In genomic region chr7:108012499-108013430, GRCh38 we compare ENCODE assay signal across 18 cellular contexts. TPM values are rescaled to one million over a fixed set of nuclear protein-coding genes. Genes with fewer than 3 reads are reported as not detected.
A peak's percentile ranks its signal among the peaks of the same experiment; 100 is the strongest.
DNase-seq lines count a peak whose midpoint lies in the region; ATAC-seq and FAIRE-seq lines count a peak whose summit lies in the region.
"Had no signal": no experiment of that assay in that cellular context is flagged by ENCODE, and none has a peak within 500 bp of the region (broad histone marks: within the 10 kb centered on the region; RNA-seq: fewer than 3 reads in every experiment).

No MANE protein-coding gene starts in this region.

- H3K27ac ChIP-seq in small intestine (ENCODE audit: low read depth in 1 of 2, low read length in 1 of 2) = no peak overlapping the region
- H3K27ac ChIP-seq: HL-60 had no signal

- H3K9me3 ChIP-seq in small intestine (ENCODE audit: control insufficient read depth, low read depth) = no peaks in the 10 kb centered on the region

- 65 to 80% (median 65%) methylated on average over 8 of the region's 8 CpGs for WGBS in small intestine, 3 donors

- H3K4me3 ChIP-seq in small intestine (ENCODE audit: low read depth in 1 of 2, low read length in 2 of 2) = no peak overlapping the region

- H3K27me3 ChIP-seq in small intestine (ENCODE audit: control insufficient read depth in 2 of 2, insufficient read depth in 2 of 2, low read length in 2 of 2) = no peaks in the 10 kb centered on the region

- DNase-seq in NOMO-1 treated with DMSO at 0.1 percent for 48 hours (lab: John Stamatoyannopoulos, UW; ENCODE audit: unreplicated experiment) = peak; percentile 55
- DNase-seq in NOMO-1 treated with dmso at 0.1 percent for 144 hours (lab: John Stamatoyannopoulos, UW; ENCODE audit: unreplicated experiment) = no peak
- peak; percentile 24 for DNase-seq in RPMI8226
- peak; percentile 94 for DNase-seq in small intestine
- no peak for DNase-seq in AG08396 (ENCODE audit: low spot score)
- no peak for DNase-seq in activated gamma-delta T cell treated with Interleukin-2 at 50 U/mL for 16 hours
- DNase-seq: activated CD8-positive, alpha-beta T cell treated with anti-CD3 and anti-CD28 coated beads for 36 hours; activated naive CD4-positive, alpha-beta T cell treated with anti-CD3 and anti-CD28 coated beads for 36 hours; DND-41; hippocampal formation; NCI-H1417; NCI-H774; substantia nigra had no signal

- ATAC-seq in esophagus mucosa = peak; percentile 68
- ATAC-seq in GM21737 (IDR thresholded peaks at IDR 0.05; ENCODE audit: unreplicated experiment) = no peak
- ATAC-seq: activated CD8-positive, alpha-beta T cell treated with anti-CD3 and anti-CD28 coated beads for 36 hours had no signal

- no peak for FAIRE-seq in small intestine (lab: Jason Lieb, UNC)
- FAIRE-seq: GM18507 had no signal

- H3K36me3 ChIP-seq in small intestine (ENCODE audit: control insufficient read depth in 2 of 2, insufficient read depth in 2 of 2, low read length in 2 of 2) = no peaks in the 10 kb centered on the region

- peaks cover 4 to 7% of the 10 kb centered on the region in 2 donors for H3K4me1 ChIP-seq in small intestine (ENCODE audit: control insufficient read depth in 2 of 2, insufficient read depth in 1 of 2, low read depth in 1 of 2, low read length in 1 of 2)

RNA-seq across cellular contexts. Expression of gene LAMB1, which starts 9.8 kb away (rescaled TPM):
- 35.0 TPM for total RNA-seq in esophagus mucosa
- polyA plus RNA-seq in small intestine = 100 to 1,000 TPM in 1 of 3 donors, 10 to 100 TPM in 2; 15.9 to 124 (median 19.5) TPM
- total RNA-seq: T-helper 1 cell treated with Interleukin-12 subunit alpha and Interleukin-12 subunit beta and Interleukin-4 antibody, amounts not matched to agents 30 ng/mL and 1 ng/mL, for 36 hours had no signal

Comparison
In these comparisons a context has a peak if more than half of its experiments do, and no peak if none do; other contexts are left out.
1. DNase-seq: peak in NOMO-1 treated with DMSO at 0.1 percent for 48 hours (single experiment), RPMI8226 (single experiment) and small intestine (single experiment); none in NOMO-1 treated with dmso at 0.1 percent for 144 hours (single experiment), AG08396 (single experiment) and activated gamma-delta T cell treated with Interleukin-2 at 50 U/mL for 16 hours (single experiment).